Comparison of ENCODE assay signal across 8 cellular contexts in genomic region chr2:223725494-223725893, GRCh38.
DNase-seq lines count a peak whose midpoint lies in the region; ATAC-seq and TF ChIP-seq lines count a peak whose summit lies in the region.

No MANE protein-coding gene starts in this region.

- H3K9me3 ChIP-seq in H9 (ENCODE audit: control insufficient read depth, low read depth, low read length) (no peaks in the 10 kb centered on the region), SJCRH30 (replicated peaks) (no peaks in the 10 kb centered on the region), neural progenitor cell (ENCODE audit: low read depth) (no peaks in the 10 kb centered on the region)

- H3K9ac ChIP-seq in H9 (ENCODE audit: extremely low read depth, insufficient read length, low read length) (peak overlapping the region; percentile 34), neural progenitor cell (no peak overlapping the region)

- no peak overlapping the region for H2BK20ac ChIP-seq in H9 (ENCODE audit: low read depth, low read length, poor library complexity, severe bottlenecking)

- H3F3A ChIP-seq in neural progenitor cell (ENCODE audit: low read depth) = peaks cover 31% of the 10 kb centered on the region

- ATAC-seq in HG03354 (IDR thresholded peaks at IDR 0.05; ENCODE audit: poor library complexity, severe bottlenecking, unreplicated experiment) = no peak
- ATAC-seq in activated T-cell treated with anti-CD3 and anti-CD28 coated beads, Interleukin-2, amount 50 U/mL, for 72 hours (replicated peaks in 1 of 2) = no peak

- no peak overlapping the region for H4K8ac ChIP-seq in H9 (replicated peaks; ENCODE audit: insufficient read length, low read depth, low read length)

- H3K4me3 ChIP-seq in SJCRH30 = peak overlapping the region; percentile 12
- no peak overlapping the region for H3K4me3 ChIP-seq in neural progenitor cell

- H4K20me1 ChIP-seq in H9 (ENCODE audit: control insufficient read depth, insufficient read depth, insufficient read length) = no peaks in the 10 kb centered on the region
- H4K20me1 ChIP-seq in neural progenitor cell (ENCODE audit: low read depth) = no peaks in the 10 kb centered on the region

- no peak for TF ChIP-seq CTCF in H9 (conservative IDR thresholded peaks at IDR 0.05)
- TF ChIP-seq CTCF in neural progenitor cell (IDR thresholded peaks at IDR 0.05) = no peak

- H3K27ac ChIP-seq in H9 (ENCODE audit: insufficient read length, low read depth, low read length) (peak overlapping the region; percentile 89), SJCRH30 (peak overlapping the region; percentile 38), neural progenitor cell (no peak overlapping the region)

- H3K27ac Mint-ChIP-seq in H9 = peak overlapping the region; percentile 95 to 99 (median 97)
- peak overlapping the region; percentile 98 for H3K27ac Mint-ChIP-seq in neural progenitor cell
- H3K27ac Mint-ChIP-seq in activated T-cell treated with anti-CD3 and anti-CD28 coated beads, Interleukin-2, amount 50 U/mL, for 72 hours = no peak overlapping the region

- no peak overlapping the region for H2BK120ac ChIP-seq in H9 (ENCODE audit: low read depth, low read length, poor library complexity, severe bottlenecking)

- no peak overlapping the region for H2BK15ac ChIP-seq in H9 (ENCODE audit: low read depth, low read length)

- no CpG with 5 or more reads among the region's 5 CpGs for WGBS in H9 (ENCODE audit: extremely low coverage, insufficient read length, low lambda C conversion rate)

- H2BK5ac ChIP-seq in H9 (ENCODE audit: insufficient read length, low read length) = no peak overlapping the region

- peaks cover 2% of the 10 kb centered on the region for H3K79me1 ChIP-seq in H9 (ENCODE audit: insufficient read depth, low read depth, low read length, poor library complexity, severe bottlenecking)

- H3K4me2 ChIP-seq in H9 (ENCODE audit: insufficient read depth, insufficient read length, low read length) (peak overlapping the region; percentile 31), neural progenitor cell (peak overlapping the region; percentile 54)

- H3K79me2 ChIP-seq in H9 (ENCODE audit: insufficient read depth, low read length) = peaks cover 6% of the 10 kb centered on the region; the same call in 1 of the 2 replicates
- H3K79me2 ChIP-seq in neural progenitor cell (ENCODE audit: low read depth) = no peaks in the 10 kb centered on the region

- H3K4me1 Mint-ChIP-seq in H9 (peaks cover 43 to 51% of the 10 kb centered on the region in 2 experiments), neural progenitor cell (peaks cover 60% of the 10 kb centered on the region)
- H3K4me1 Mint-ChIP-seq in activated T-cell treated with anti-CD3 and anti-CD28 coated beads, Interleukin-2, amount 50 U/mL, for 72 hours (ENCODE audit: low read depth) = no peaks in the 10 kb centered on the region

- H3K27me3 ChIP-seq in H9 (ENCODE audit: insufficient read depth, low read length) (no peaks in the 10 kb centered on the region), SJCRH30 (no peaks in the 10 kb centered on the region), neural progenitor cell (no peaks in the 10 kb centered on the region)

- peak overlapping the region; percentile 24 to 91; a peak in 3 of 5 replicates for H3K4me3 Mint-ChIP-seq in H9
- peak overlapping the region; percentile 60 for H3K4me3 Mint-ChIP-seq in neural progenitor cell
- no peak overlapping the region for H3K4me3 Mint-ChIP-seq in activated T-cell treated with anti-CD3 and anti-CD28 coated beads, Interleukin-2, amount 50 U/mL, for 72 hours

- no peak overlapping the region for H3K18ac ChIP-seq in H9 (ENCODE audit: insufficient read length, low read depth, low read length)

- H3K4ac ChIP-seq in H9 (ENCODE audit: low read depth, low read length) = no peak overlapping the region

- H2AK5ac ChIP-seq in H9 (ENCODE audit: insufficient read length, low read length) = no peak overlapping the region

- no peak overlapping the region for H3K23ac ChIP-seq in H9 (ENCODE audit: insufficient read length, low read depth, low read length)

- H3K23me2 ChIP-seq in H9 (ENCODE audit: insufficient read length, low read depth, low read length, poor library complexity, severe bottlenecking) = peaks cover 8% of the 10 kb centered on the region

- H4K91ac ChIP-seq in H9 (ENCODE audit: insufficient read length, low read depth, low read length) = no peak overlapping the region

- no peak overlapping the region for H3K56ac ChIP-seq in H9 (ENCODE audit: insufficient read length, low read depth, low read length)

- H3K4me1 ChIP-seq in H9 (ENCODE audit: insufficient read depth, low read length) (peaks cover 7% of the 10 kb centered on the region; the same call in 1 of the 2 replicates), SJCRH30 (peaks cover 22% of the 10 kb centered on the region), neural progenitor cell (peaks cover 19% of the 10 kb centered on the region)

- H3T11ph ChIP-seq in H9 (ENCODE audit: low read length) = no peak overlapping the region

- H3K36me3 ChIP-seq in SJCRH30 (no peaks in the 10 kb centered on the region), neural progenitor cell (no peaks in the 10 kb centered on the region)

- peaks cover 3 to 23% (median 7%) of the 10 kb centered on the region in 3 experiments; a peak in 4 of 7 replicates for H3K36me3 Mint-ChIP-seq in H9 (ENCODE audit: insufficient read depth in 1 of 3, low read depth in 3 of 3)
- H3K36me3 Mint-ChIP-seq in neural progenitor cell = peaks cover 12% of the 10 kb centered on the region
- H3K36me3 Mint-ChIP-seq in activated T-cell treated with anti-CD3 and anti-CD28 coated beads, Interleukin-2, amount 50 U/mL, for 72 hours (ENCODE audit: insufficient read depth in 2 of 2) = no peaks in the 10 kb centered on the region

- no peak overlapping the region for H2AFZ ChIP-seq in H9 (ENCODE audit: low read length)
- H2AFZ ChIP-seq in neural progenitor cell (replicated peaks) = no peak overlapping the region

- H3K9me3 Mint-ChIP-seq in H9 = peaks cover 0 to 3% of the 10 kb centered on the region in 2 experiments; a peak in 1 of 5 replicates
- peaks cover 6% of the 10 kb centered on the region for H3K9me3 Mint-ChIP-seq in neural progenitor cell
- no peaks in the 10 kb centered on the region for H3K9me3 Mint-ChIP-seq in activated T-cell treated with anti-CD3 and anti-CD28 coated beads, Interleukin-2, amount 50 U/mL, for 72 hours

- no peak overlapping the region for H2BK12ac ChIP-seq in H9 (ENCODE audit: insufficient read length, low read depth, low read length)

- H3K14ac ChIP-seq in H9 (ENCODE audit: insufficient read depth, low read length) = no peak overlapping the region

- DNase-seq in H9 (peak; percentile 89), SJCRH30 (peak; percentile 82 to 87), fibroblast of the conjunctiva (ENCODE audit: low read depth) (peak; percentile 84), neural progenitor cell (ENCODE audit: low spot score) (peak; percentile 78), NCI-H1436 (lab: John Stamatoyannopoulos, UW) (no peak)
- no peak for DNase-seq in activated T-cell treated with anti-CD3 and anti-CD28 coated beads, Interleukin-2, amount 50 U/mL, for 72 hours
- no peak for DNase-seq in activated effector memory CD4-positive, alpha-beta T cell treated with anti-CD3 and anti-CD28 coated beads, Interleukin-2, amount 50 U/mL, for 16 hours

- no peak overlapping the region for H4K5ac ChIP-seq in H9 (ENCODE audit: insufficient read length, low read depth, low read length)

- no peaks in the 10 kb centered on the region for H3K27me3 Mint-ChIP-seq in H9 (ENCODE audit: low read depth)
- H3K27me3 Mint-ChIP-seq in neural progenitor cell (ENCODE audit: insufficient read depth, low read depth) = peaks cover 4% of the 10 kb centered on the region
- H3K27me3 Mint-ChIP-seq in activated T-cell treated with anti-CD3 and anti-CD28 coated beads, Interleukin-2, amount 50 U/mL, for 72 hours (ENCODE audit: low read depth) = peaks cover 14% of the 10 kb centered on the region

Comparison
In these comparisons a context has a peak if more than half of its experiments do, and no peak if none do; other contexts are left out.
1. DNase-seq: peak in H9 (single experiment), SJCRH30 (2 of 2), fibroblast of the conjunctiva (single experiment) and neural progenitor cell (single experiment); none in NCI-H1436 (single experiment), activated T-cell treated with anti-CD3 and anti-CD28 coated beads, Interleukin-2, amount 50 U/mL, for 72 hours (0 of 2) and activated effector memory CD4-positive, alpha-beta T cell treated with anti-CD3 and anti-CD28 coated beads, Interleukin-2, amount 50 U/mL, for 16 hours (single experiment).
2. H3K4me3 Mint-ChIP-seq: peak in H9 (2 of 2) and neural progenitor cell (single experiment); none in activated T-cell treated with anti-CD3 and anti-CD28 coated beads, Interleukin-2, amount 50 U/mL, for 72 hours (0 of 2).